Comparison of ENCODE assay signal across 11 cellular contexts in genomic region chr4:1766336-1767057, GRCh38. TPM values are rescaled to one million over a fixed set of nuclear protein-coding genes. Genes with fewer than 3 reads are reported as not detected.
DNase-seq lines count a peak whose midpoint lies in the region; ATAC-seq and TF ChIP-seq lines count a peak whose summit lies in the region.
"Had no signal": no experiment of that assay in that cellular context is flagged by ENCODE, and none has a peak within 500 bp of the region (broad histone marks: within the 10 kb centered on the region; RNA-seq: fewer than 3 reads in every experiment).

No MANE protein-coding gene starts in this region.

- peaks cover 32% of the 10 kb centered on the region for H3F3A ChIP-seq in neural progenitor cell (ENCODE audit: low read depth)

- DNase-seq in NT2/D1 (ENCODE audit: low read depth, low spot score) = no peak
- no peak for DNase-seq in epithelial cell of esophagus (ENCODE audit: low read depth)
- DNase-seq in neural progenitor cell (ENCODE audit: low spot score) = peak; percentile 74
- no peak for DNase-seq in HUDEP-2 (lab: John Stamatoyannopoulos, UW; ENCODE audit: unreplicated experiment in 76 of 76)
- DNase-seq in stimulated activated naive B cell treated with anti-CD40 and anti-IgM and Interleukin-4, amounts not matched to agents 10 μg/mL and 1 μg/mL and 100 μg/mL, for 72 hours = no peak
- no peak for DNase-seq in COR-L47 (lab: John Stamatoyannopoulos, UW)
- DNase-seq: CD4-positive, alpha-beta T cell; NCI-H748 treated with DMSO at 0.1 percent for 48 hours had no signal

- ATAC-seq in stimulated activated naive B cell treated with anti-CD40 and anti-IgM and Interleukin-4, amounts not matched to agents 10 μg/mL and 1 μg/mL and 100 μg/mL, for 72 hours (replicated peaks) = no peak
- ATAC-seq in HG03442 (IDR thresholded peaks at IDR 0.05; ENCODE audit: unreplicated experiment) = no peak

- no peak overlapping the region for H3K4me3 Mint-ChIP-seq in neural progenitor cell
- H3K4me3 Mint-ChIP-seq in stimulated activated naive B cell treated with anti-CD40 and anti-IgM and Interleukin-4, amounts not matched to agents 10 μg/mL and 1 μg/mL and 100 μg/mL, for 72 hours = no peak overlapping the region

- H3K9ac ChIP-seq in BLaER1 (no peak overlapping the region), NT2/D1 (ENCODE audit: insufficient read length, low read depth) (peak overlapping the region; percentile 89), neural progenitor cell (no peak overlapping the region)

- no peaks in the 10 kb centered on the region for H3K36me3 ChIP-seq in BLaER1
- no peaks in the 10 kb centered on the region for H3K36me3 ChIP-seq in NT2/D1 (ENCODE audit: insufficient read depth, insufficient read length, low read length)
- no peaks in the 10 kb centered on the region for H3K36me3 ChIP-seq in neural progenitor cell

- H3K4me1 ChIP-seq in BLaER1 (peaks cover 54% of the 10 kb centered on the region), NT2/D1 (ENCODE audit: insufficient read depth, insufficient read length) (peaks cover 49% of the 10 kb centered on the region), neural progenitor cell (peaks cover 55% of the 10 kb centered on the region)

- H3K4me2 ChIP-seq in BLaER1 (peak overlapping the region; percentile 88), neural progenitor cell (peak overlapping the region; percentile 70)

- no peaks in the 10 kb centered on the region for H3K9me3 Mint-ChIP-seq in neural progenitor cell
- no peaks in the 10 kb centered on the region for H3K9me3 Mint-ChIP-seq in stimulated activated naive B cell treated with anti-CD40 and anti-IgM and Interleukin-4, amounts not matched to agents 10 μg/mL and 1 μg/mL and 100 μg/mL, for 72 hours
- H3K9me3 Mint-ChIP-seq: brain; CD4-positive, alpha-beta T cell had no signal

- no peak overlapping the region for H3K27ac ChIP-seq in BLaER1
- H3K27ac ChIP-seq in neural progenitor cell = no peak overlapping the region

- H3K27ac Mint-ChIP-seq in neural progenitor cell = no peak overlapping the region
- H3K27ac Mint-ChIP-seq in stimulated activated naive B cell treated with anti-CD40 and anti-IgM and Interleukin-4, amounts not matched to agents 10 μg/mL and 1 μg/mL and 100 μg/mL, for 72 hours = no peak overlapping the region
- H3K27ac Mint-ChIP-seq: CD4-positive, alpha-beta T cell had no signal

- H3K27me3 ChIP-seq in BLaER1 (peaks cover 76% of the 10 kb centered on the region), NT2/D1 (ENCODE audit: insufficient read depth, insufficient read length) (peaks cover 5% of the 10 kb centered on the region), neural progenitor cell (peaks cover 49% of the 10 kb centered on the region)

- peaks cover 21% of the 10 kb centered on the region for H3K4me1 Mint-ChIP-seq in neural progenitor cell
- peaks cover 11 to 40% of the 10 kb centered on the region in 2 donors for H3K4me1 Mint-ChIP-seq in stimulated activated naive B cell treated with anti-CD40 and anti-IgM and Interleukin-4, amounts not matched to agents 10 μg/mL and 1 μg/mL and 100 μg/mL, for 72 hours

- H4K20me1 ChIP-seq in BLaER1 (peaks cover 48% of the 10 kb centered on the region), neural progenitor cell (ENCODE audit: low read depth) (peaks cover 53% of the 10 kb centered on the region)

- TF ChIP-seq CTCF in epithelial cell of esophagus (IDR thresholded peaks at IDR 0.05; ENCODE audit: insufficient read depth, low read depth, low read length, missing control alignments) = no peak
- no peak for TF ChIP-seq CTCF in neural progenitor cell (IDR thresholded peaks at IDR 0.05)

- H3K9me3 ChIP-seq in BLaER1 (no peaks in the 10 kb centered on the region), NT2/D1 (ENCODE audit: insufficient read depth, low read length) (no peaks in the 10 kb centered on the region), neural progenitor cell (ENCODE audit: low read depth) (no peaks in the 10 kb centered on the region)

- H2AFZ ChIP-seq in neural progenitor cell (replicated peaks) = no peak overlapping the region

- no peaks in the 10 kb centered on the region for H3K36me3 Mint-ChIP-seq in neural progenitor cell
- no peaks in the 10 kb centered on the region for H3K36me3 Mint-ChIP-seq in stimulated activated naive B cell treated with anti-CD40 and anti-IgM and Interleukin-4, amounts not matched to agents 10 μg/mL and 1 μg/mL and 100 μg/mL, for 72 hours
- H3K36me3 Mint-ChIP-seq: brain had no signal

- H3K79me2 ChIP-seq in neural progenitor cell (ENCODE audit: low read depth) = no peaks in the 10 kb centered on the region

- no peak overlapping the region for H3K4me3 ChIP-seq in BLaER1
- peak overlapping the region; percentile 42 for H3K4me3 ChIP-seq in NT2/D1 (ENCODE audit: insufficient read length, low read depth)
- H3K4me3 ChIP-seq in epithelial cell of esophagus (ENCODE audit: low read length) = peak overlapping the region; percentile 19
- H3K4me3 ChIP-seq in neural progenitor cell = peak overlapping the region; percentile 28

- H3K27me3 Mint-ChIP-seq in neural progenitor cell (ENCODE audit: insufficient read depth, low read depth) = peaks cover 15% of the 10 kb centered on the region
- peaks cover 27 to 64% of the 10 kb centered on the region in 2 donors for H3K27me3 Mint-ChIP-seq in stimulated activated naive B cell treated with anti-CD40 and anti-IgM and Interleukin-4, amounts not matched to agents 10 μg/mL and 1 μg/mL and 100 μg/mL, for 72 hours
- H3K27me3 Mint-ChIP-seq: brain had no signal

RNA-seq across cellular contexts. Expression of gene FGFR3, which starts 26.6 kb away (rescaled TPM):
- total RNA-seq in neural progenitor cell (ENCODE audit: low replicate concordance) = 4.8 and 17.0 TPM in 2 replicates

RNA-seq across cellular contexts. Expression of gene TACC3, which starts 45.2 kb away (rescaled TPM):
- 68.4 and 115 TPM in 2 replicates for total RNA-seq in neural progenitor cell (ENCODE audit: low replicate concordance)

RNA-seq across cellular contexts. Expression of gene TMEM129, which starts 45.4 kb away (rescaled TPM):
- 14.1 and 55.4 TPM in 2 replicates for total RNA-seq in neural progenitor cell (ENCODE audit: low replicate concordance)

RNA-seq across cellular contexts. Expression of gene SLBP, which starts 54.4 kb away (rescaled TPM):
- total RNA-seq in neural progenitor cell (ENCODE audit: low replicate concordance) = 54.9 and 119 TPM in 2 replicates
